In genomic region chr5:56853710-56854109, GRCh38 we compare ENCODE assay signal across 15 cellular contexts. TPM values are rescaled to one million over a fixed set of nuclear protein-coding genes. Genes with fewer than 3 reads are reported as not detected.
A peak's percentile ranks its signal among the peaks of the same experiment; 100 is the strongest.
DNase-seq lines count a peak whose midpoint lies in the region; ATAC-seq, FAIRE-seq and TF ChIP-seq lines count a peak whose summit lies in the region.
"Had no signal": no experiment of that assay in that cellular context is flagged by ENCODE, and none has a peak within 500 bp of the region (broad histone marks: within the 10 kb centered on the region; RNA-seq: fewer than 3 reads in every experiment).

No MANE protein-coding gene starts in this region.

- CTCF ChIA-PET in activated CD4-positive, alpha-beta T cell treated with anti-CD3 and anti-CD28 coated beads for 36 hours (lab: Charles Lee), result interaction anchor here (0.6 to 1.6 kb wide), 6 partner anchors 12 to 363 kb away, joined by 3 to 5 read pairs (median 3); no protein-coding TSS in a partner anchor
- CTCF ChIA-PET in activated CD8-positive, alpha-beta T cell treated with anti-CD3 and anti-CD28 coated beads for 36 hours (lab: Charles Lee), result no interaction called here
- CTCF ChIA-PET in naive thymus-derived CD4-positive, alpha-beta T cell (lab: Charles Lee), result interaction anchor here (0.9 kb wide), 1 partner anchor 583 kb away, joined by 3 read pairs; no protein-coding TSS in a partner anchor

- H3K4me3 Mint-ChIP-seq in activated CD4-positive, alpha-beta T cell treated with anti-CD3 and anti-CD28 coated beads for 36 hours, result no peak overlapping the region
- no peak overlapping the region for H3K4me3 Mint-ChIP-seq in activated CD8-positive, alpha-beta T cell treated with anti-CD3 and anti-CD28 coated beads for 36 hours
- peak overlapping the region; percentile 39 to 80 (median 66) for H3K4me3 Mint-ChIP-seq in naive thymus-derived CD4-positive, alpha-beta T cell
- H3K4me3 Mint-ChIP-seq in progenitor cell of endocrine pancreas (ENCODE audit: low read depth), result no peak overlapping the region
- H3K4me3 Mint-ChIP-seq: neural progenitor cell; stimulated activated naive CD8-positive, alpha-beta T cell treated with anti-CD3 and anti-CD28 coated beads, Interleukin-15, amount 100 ng/mL, for 72 hours had no signal

- H3K4me1 Mint-ChIP-seq in activated CD4-positive, alpha-beta T cell treated with anti-CD3 and anti-CD28 coated beads for 36 hours, result peaks cover 71% of the 10 kb centered on the region
- peaks cover 56% of the 10 kb centered on the region for H3K4me1 Mint-ChIP-seq in activated CD8-positive, alpha-beta T cell treated with anti-CD3 and anti-CD28 coated beads for 36 hours (ENCODE audit: low read depth)
- peaks cover 66 to 98% (median 89%) of the 10 kb centered on the region in 7 donors for H3K4me1 Mint-ChIP-seq in naive thymus-derived CD4-positive, alpha-beta T cell
- peaks cover 5% of the 10 kb centered on the region for H3K4me1 Mint-ChIP-seq in progenitor cell of endocrine pancreas (ENCODE audit: low read depth)
- H3K4me1 Mint-ChIP-seq: neural progenitor cell had no signal

- no peak for TF ChIP-seq CTCF in activated CD8-positive, alpha-beta T cell treated with anti-CD3 and anti-CD28 coated beads for 36 hours (IDR thresholded peaks at IDR 0.05)
- no peak for TF ChIP-seq CTCF in progenitor cell of endocrine pancreas (IDR thresholded peaks at IDR 0.05; ENCODE audit: unreplicated experiment)

- no peak overlapping the region for H3K4me3 ChIP-seq in naive thymus-derived CD4-positive, alpha-beta T cell (ENCODE audit: low read length)
- H3K4me3 ChIP-seq: adrenal gland, neural progenitor cell had no signal

- no peaks in the 10 kb centered on the region for H3K9me3 Mint-ChIP-seq in activated CD4-positive, alpha-beta T cell treated with anti-CD3 and anti-CD28 coated beads for 36 hours (ENCODE audit: low read depth)
- no peaks in the 10 kb centered on the region for H3K9me3 Mint-ChIP-seq in activated CD8-positive, alpha-beta T cell treated with anti-CD3 and anti-CD28 coated beads for 36 hours
- H3K9me3 Mint-ChIP-seq in naive thymus-derived CD4-positive, alpha-beta T cell, result no peaks in the 10 kb centered on the region
- no peaks in the 10 kb centered on the region for H3K9me3 Mint-ChIP-seq in progenitor cell of endocrine pancreas (ENCODE audit: low read depth)
- H3K9me3 Mint-ChIP-seq: neural progenitor cell; stimulated activated naive CD8-positive, alpha-beta T cell treated with anti-CD3 and anti-CD28 coated beads, Interleukin-15, amount 100 ng/mL, for 72 hours had no signal

- peak overlapping the region; percentile 68 for H3K27ac Mint-ChIP-seq in activated CD4-positive, alpha-beta T cell treated with anti-CD3 and anti-CD28 coated beads for 36 hours
- H3K27ac Mint-ChIP-seq in activated CD8-positive, alpha-beta T cell treated with anti-CD3 and anti-CD28 coated beads for 36 hours, result peak overlapping the region; percentile 13
- H3K27ac Mint-ChIP-seq in naive thymus-derived CD4-positive, alpha-beta T cell, result peak overlapping the region; percentile 48 to 88 (median 71)
- H3K27ac Mint-ChIP-seq in progenitor cell of endocrine pancreas, result no peak overlapping the region
- H3K27ac Mint-ChIP-seq: neural progenitor cell; stimulated activated naive CD8-positive, alpha-beta T cell treated with anti-CD3 and anti-CD28 coated beads, Interleukin-15, amount 100 ng/mL, for 72 hours had no signal

- ATAC-seq in activated CD4-positive, alpha-beta T cell treated with anti-CD3 and anti-CD28 coated beads for 36 hours, result no peak
- ATAC-seq in activated CD8-positive, alpha-beta T cell treated with anti-CD3 and anti-CD28 coated beads for 36 hours, result no peak
- ATAC-seq in naive thymus-derived CD4-positive, alpha-beta T cell, result peak; percentile 19
- ATAC-seq: stimulated activated naive CD8-positive, alpha-beta T cell treated with anti-CD3 and anti-CD28 coated beads, Interleukin-15, amount 100 ng/mL, for 72 hours had no signal

- DNase-seq in activated CD4-positive, alpha-beta T cell treated with anti-CD3 and anti-CD28 coated beads for 36 hours, result no peak
- DNase-seq in activated CD4-positive, alpha-beta T cell treated with anti-CD3 and anti-CD28 coated beads for 48 hours, result no peak
- no peak for DNase-seq in GM12891 (ENCODE audit: insufficient read length, low spot score)
- DNase-seq in activated CD8-positive, alpha-beta T cell treated with anti-CD3 and anti-CD28 coated beads for 36 hours, result no peak
- no peak for DNase-seq in naive thymus-derived CD4-positive, alpha-beta T cell
- no peak for DNase-seq in NCI-H1930 (lab: John Stamatoyannopoulos, UW)
- no peak for DNase-seq in AG08396 (ENCODE audit: low spot score)
- DNase-seq in progenitor cell of endocrine pancreas (ENCODE audit: low spot score, unreplicated experiment), result no peak
- DNase-seq: activated CD8-positive, alpha-beta memory T cell treated with anti-CD3 and anti-CD28 coated beads, Interleukin-2, amount 50 U/mL, for 48 hours; adrenal gland; NCI-H446; stimulated activated naive CD8-positive, alpha-beta T cell treated with anti-CD3 and anti-CD28 coated beads, Interleukin-15, amount 100 ng/mL, for 72 hours; SW 1271 had no signal

- POLR2A ChIA-PET in activated CD4-positive, alpha-beta T cell treated with anti-CD3 and anti-CD28 coated beads for 36 hours (lab: Charles Lee), result no interaction called here
- POLR2A ChIA-PET in activated CD8-positive, alpha-beta T cell treated with anti-CD3 and anti-CD28 coated beads for 36 hours (lab: Charles Lee), result no interaction called here
- POLR2A ChIA-PET in naive thymus-derived CD4-positive, alpha-beta T cell (lab: Charles Lee), result interaction anchor here (0.7 kb wide), 1 partner anchor 10 kb away, joined by 3 read pairs; no protein-coding TSS in a partner anchor

- peaks cover 40 to 60% of the 10 kb centered on the region in 2 donors for H3K4me1 ChIP-seq in naive thymus-derived CD4-positive, alpha-beta T cell (ENCODE audit: control insufficient read depth in 2 of 2, insufficient read depth in 2 of 2, low read length in 2 of 2)

- no peak for TF ChIP-seq POLR2A in GM12891 (IDR thresholded peaks at IDR 0.05; ENCODE audit: low read depth, low read length)

- H3K36me3 ChIP-seq in naive thymus-derived CD4-positive, alpha-beta T cell (ENCODE audit: control insufficient read depth in 2 of 3, insufficient read depth in 3 of 3, low read length in 3 of 3), result peaks cover 5 to 10% (median 7%) of the 10 kb centered on the region in 3 experiments
- H3K36me3 ChIP-seq: adrenal gland, neural progenitor cell had no signal

- H3K27me3 Mint-ChIP-seq in activated CD4-positive, alpha-beta T cell treated with anti-CD3 and anti-CD28 coated beads for 36 hours, result no peaks in the 10 kb centered on the region
- H3K27me3 Mint-ChIP-seq in activated CD8-positive, alpha-beta T cell treated with anti-CD3 and anti-CD28 coated beads for 36 hours, result no peaks in the 10 kb centered on the region
- no peaks in the 10 kb centered on the region for H3K27me3 Mint-ChIP-seq in naive thymus-derived CD4-positive, alpha-beta T cell
- H3K27me3 Mint-ChIP-seq in progenitor cell of endocrine pancreas, result no peaks in the 10 kb centered on the region
- H3K27me3 Mint-ChIP-seq: stimulated activated naive CD8-positive, alpha-beta T cell treated with anti-CD3 and anti-CD28 coated beads, Interleukin-15, amount 100 ng/mL, for 72 hours had no signal

- peaks cover 3% of the 10 kb centered on the region for H3K36me3 Mint-ChIP-seq in activated CD4-positive, alpha-beta T cell treated with anti-CD3 and anti-CD28 coated beads for 36 hours (ENCODE audit: low read depth)
- peaks cover 2% of the 10 kb centered on the region for H3K36me3 Mint-ChIP-seq in activated CD8-positive, alpha-beta T cell treated with anti-CD3 and anti-CD28 coated beads for 36 hours (ENCODE audit: low read depth)
- peaks cover 0 to 21% (median 4%) of the 10 kb centered on the region in 5 donors for H3K36me3 Mint-ChIP-seq in naive thymus-derived CD4-positive, alpha-beta T cell
- no peaks in the 10 kb centered on the region for H3K36me3 Mint-ChIP-seq in progenitor cell of endocrine pancreas (ENCODE audit: insufficient read depth)
- H3K36me3 Mint-ChIP-seq: neural progenitor cell had no signal

- H3K27ac ChIP-seq in naive thymus-derived CD4-positive, alpha-beta T cell (ENCODE audit: low read depth, low read length), result no peak overlapping the region
- H3K27ac ChIP-seq: adrenal gland, neural progenitor cell had no signal

- intact Hi-C loops in activated CD4-positive, alpha-beta T cell treated with anti-CD3 and anti-CD28 coated beads for 36 hours (cut with DNase I, micrococcal nuclease), result loop anchor here in 1 of 2 experiments (5.0 kb wide), 1 partner anchor 36 kb away; the partner anchor contains the start of gene MAP3K1
- intact Hi-C loops in activated CD8-positive, alpha-beta T cell treated with anti-CD3 and anti-CD28 coated beads for 36 hours (cut with micrococcal nuclease), result no loop called here
- intact Hi-C loops in naive thymus-derived CD4-positive, alpha-beta T cell (cut with micrococcal nuclease), result loop anchor here (1.0 to 5.0 kb wide), 3 partner anchors 8 to 581 kb away; no protein-coding TSS in a partner anchor

- peak; percentile 20 for FAIRE-seq in GM12891 (lab: Jason Lieb, UNC)
- FAIRE-seq: A204.1 had no signal

- H3K27me3 ChIP-seq in naive thymus-derived CD4-positive, alpha-beta T cell (ENCODE audit: control insufficient read depth in 2 of 2, insufficient read depth in 2 of 2, low read length in 2 of 2), result no peaks in the 10 kb centered on the region
- H3K27me3 ChIP-seq: adrenal gland, neural progenitor cell had no signal

- no peaks in the 10 kb centered on the region for H3K9me3 ChIP-seq in naive thymus-derived CD4-positive, alpha-beta T cell (ENCODE audit: control insufficient read depth in 2 of 3, low read length in 3 of 3)
- H3K9me3 ChIP-seq: adrenal gland had no signal

TF ChIP-seq in GM12891, 5 proteins besides CTCF, POLR2A, EP300 and RAD21 (continues in another document):
- TF ChIP-seq POU2F2 (IDR thresholded peaks at IDR 0.05; ENCODE audit: low read depth, low read length) (no peak), PAX5 (IDR thresholded peaks at IDR 0.05; ENCODE audit: insufficient read depth, low read length, severe bottlenecking) (no peak), SPI1 (IDR thresholded peaks at IDR 0.05; ENCODE audit: low read depth, low read length) (no peak), TAF1 (IDR thresholded peaks at IDR 0.05; ENCODE audit: low read depth, low read length) (no peak)

RNA-seq across cellular contexts. Expression of gene MAP3K1, which starts 38.4 kb away (rescaled TPM):
- total RNA-seq in activated CD4-positive, alpha-beta T cell treated with anti-CD3 and anti-CD28 coated beads for 36 hours, result 10 to 100 TPM; 22.3 to 22.9 TPM
- 1.7 TPM for polyA plus RNA-seq in GM12891 (2012; ENCODE audit: low read depth, missing spikeins)
- 10 to 100 TPM; 16.9 to 17.0 TPM for total RNA-seq in activated CD8-positive, alpha-beta T cell treated with anti-CD3 and anti-CD28 coated beads for 36 hours
- 10 to 100 TPM; 54.4 to 85.4 (median 77.3) TPM for total RNA-seq in naive thymus-derived CD4-positive, alpha-beta T cell
- polyA plus RNA-seq in naive thymus-derived CD4-positive, alpha-beta T cell, result 10 to 100 TPM; 43.0 to 55.3 TPM
- total RNA-seq in progenitor cell of endocrine pancreas, result 20.0 and 24.3 TPM in 2 replicates

RNA-seq across cellular contexts. Expression of gene SETD9, which starts 55.7 kb away (rescaled TPM):
- total RNA-seq in activated CD4-positive, alpha-beta T cell treated with anti-CD3 and anti-CD28 coated beads for 36 hours, result 1 to 10 TPM; 5.4 to 6.8 TPM
- 4.1 TPM for polyA plus RNA-seq in GM12891 (2012; ENCODE audit: low read depth, missing spikeins)
- total RNA-seq in activated CD8-positive, alpha-beta T cell treated with anti-CD3 and anti-CD28 coated beads for 36 hours, result 1 to 10 TPM; 8.1 to 9.3 TPM
- total RNA-seq in naive thymus-derived CD4-positive, alpha-beta T cell, result 1 to 10 TPM; 3.7 to 9.7 (median 6.6) TPM
- 10 to 100 TPM; 11.3 to 11.4 TPM for polyA plus RNA-seq in naive thymus-derived CD4-positive, alpha-beta T cell
- total RNA-seq in progenitor cell of endocrine pancreas, result 15.1 and 17.7 TPM in 2 replicates

Comparison
In these comparisons a context has a peak if more than half of its experiments do, and no peak if none do; other contexts are left out.
1. H3K4me3 Mint-ChIP-seq: peak in naive thymus-derived CD4-positive, alpha-beta T cell (10 of 10); none in activated CD4-positive, alpha-beta T cell treated with anti-CD3 and anti-CD28 coated beads for 36 hours (single experiment), activated CD8-positive, alpha-beta T cell treated with anti-CD3 and anti-CD28 coated beads for 36 hours (single experiment) and progenitor cell of endocrine pancreas (single experiment).